ENCODE assay signal across 9 cellular contexts in genomic region chr5:67234671-67235176, GRCh38. TPM values are rescaled to one million over a fixed set of nuclear protein-coding genes. Genes with fewer than 3 reads are reported as not detected.
DNase-seq lines count a peak whose midpoint lies in the region; ATAC-seq, FAIRE-seq and TF ChIP-seq lines count a peak whose summit lies in the region.
"Had no signal": no experiment of that assay in that cellular context is flagged by ENCODE, and none has a peak within 500 bp of the region (broad histone marks: within the 10 kb centered on the region; RNA-seq: fewer than 3 reads in every experiment).

No MANE protein-coding gene starts in this region.

- H3K4me3 ChIP-seq in HepG2 (replicated peaks in 1 of 3; ENCODE audit: insufficient read depth in 1 of 3, low read depth in 2 of 3, low read length in 3 of 3) (no peak overlapping the region), upper lobe of right lung (peak overlapping the region; percentile 23)
- H3K4me3 ChIP-seq in CD8-positive, alpha-beta T cell (ENCODE audit: low read depth, low read length) = no peak overlapping the region

- DNase-seq in M059J (ENCODE audit: low read depth) (peak; percentile 91), brain pericyte (ENCODE audit: low read depth, low spot score) (peak; percentile 83), HepG2 (ENCODE audit: low spot score) (peak; percentile 39), upper lobe of right lung (no peak), GM12892 (ENCODE audit: insufficient read length) (no peak)
- no peak for DNase-seq in CD8-positive, alpha-beta T cell

- H3K9me3 Mint-ChIP-seq in CD8-positive, alpha-beta T cell = no peaks in the 10 kb centered on the region

- H2AFZ ChIP-seq in HepG2 (ENCODE audit: low read length) = no peak overlapping the region

- no peaks in the 10 kb centered on the region for H3K27me3 ChIP-seq in HepG2 (ENCODE audit: control insufficient read depth in 1 of 2, insufficient read depth in 2 of 2, low read length in 2 of 2)
- no peaks in the 10 kb centered on the region for H3K27me3 ChIP-seq in upper lobe of right lung
- H3K27me3 ChIP-seq in CD8-positive, alpha-beta T cell (ENCODE audit: insufficient read depth, low read length) = no peaks in the 10 kb centered on the region

- no peak overlapping the region for H3K9ac ChIP-seq in HepG2 (ENCODE audit: insufficient read depth, low read depth, low read length)

- in situ Hi-C loops in HepG2 (cut with HindIII; ENCODE audit: extremely low pct_ligation_motif_present, low pct_unique_long_range_greater_than_20kb) = no loop called here

- no peaks in the 10 kb centered on the region for H4K20me1 ChIP-seq in HepG2 (ENCODE audit: insufficient read depth, low read length)

- WGBS in HepG2 (ENCODE audit: low lambda C conversion rate) = 73% methylated on average over 7 of the region's 10 CpGs

- H3K9me3 ChIP-seq in HepG2 (ENCODE audit: low read length) (no peaks in the 10 kb centered on the region), upper lobe of right lung (no peaks in the 10 kb centered on the region)
- H3K9me3 ChIP-seq in CD8-positive, alpha-beta T cell (ENCODE audit: low read length) = no peaks in the 10 kb centered on the region

- BruUV-seq in HepG2 (replicated peaks; lab: Mats Ljungman, UMichigan) = no TSS peak

- no peak for TF ChIP-seq CTCF in HepG2 (CRISPR knock-in tag; IDR thresholded peaks at IDR 0.05)
- TF ChIP-seq CTCF in upper lobe of right lung (IDR thresholded peaks at IDR 0.05) = no peak
- no peak for TF ChIP-seq CTCF in CD8-positive, alpha-beta T cell (IDR thresholded peaks at IDR 0.05)

- no peak for ATAC-seq in HepG2
- ATAC-seq in upper lobe of right lung = peak; percentile 69
- ATAC-seq in HG02938 (IDR thresholded peaks at IDR 0.05; ENCODE audit: unreplicated experiment) = no peak
- no peak for ATAC-seq in CD8-positive, alpha-beta T cell

- FAIRE-seq in HepG2 (lab: Jason Lieb, UNC) (no peak), GM12892 (lab: Jason Lieb, UNC) (no peak)
- FAIRE-seq: H54 had no signal

- H3K4me1 Mint-ChIP-seq in CD8-positive, alpha-beta T cell (ENCODE audit: low read depth) = peaks cover 5% of the 10 kb centered on the region

- H3K27ac Mint-ChIP-seq in CD8-positive, alpha-beta T cell = no peak overlapping the region

- H3K36me3 Mint-ChIP-seq in CD8-positive, alpha-beta T cell = no peaks in the 10 kb centered on the region

- H3K36me3 ChIP-seq in HepG2 (replicated peaks in 1 of 2; ENCODE audit: control insufficient read depth in 1 of 2, insufficient read depth in 2 of 2, low read length in 2 of 2) = no peaks in the 10 kb centered on the region
- no peaks in the 10 kb centered on the region for H3K36me3 ChIP-seq in upper lobe of right lung
- no peaks in the 10 kb centered on the region for H3K36me3 ChIP-seq in CD8-positive, alpha-beta T cell (ENCODE audit: insufficient read depth, low read length)

- TF ChIP-seq EP300 in HepG2 (IDR thresholded peaks at IDR 0.05; ENCODE audit: low read depth in 2 of 2, low read length in 2 of 2) (no peak), HepG2 (CRISPR knock-in tag; IDR thresholded peaks at IDR 0.05; ENCODE audit: borderline replicate concordance) (no peak)

- H3K4me3 Mint-ChIP-seq in CD8-positive, alpha-beta T cell = no peak overlapping the region

- H3K4me1 ChIP-seq in HepG2 (ENCODE audit: insufficient read depth, low read length) (peaks cover 33% of the 10 kb centered on the region), upper lobe of right lung (peaks cover 19% of the 10 kb centered on the region)
- H3K4me1 ChIP-seq in CD8-positive, alpha-beta T cell (ENCODE audit: insufficient read depth, low read length) = no peaks in the 10 kb centered on the region

- TF ChIP-seq POLR2A in HepG2 (IDR thresholded peaks at IDR 0.05; ENCODE audit: insufficient read depth in 1 of 2, low read depth in 2 of 2, low read length in 2 of 2) (no peak), GM12892 (IDR thresholded peaks at IDR 0.05; ENCODE audit: low read depth, low read length) (no peak)

- TF ChIP-seq RAD21 in HepG2 (CRISPR knock-in tag; IDR thresholded peaks at IDR 0.05) = no peak

- H3K4me2 ChIP-seq in HepG2 (ENCODE audit: low read depth, low read length) = 0 out of 2 replicates have a peak overlapping the region, but pooled peaks have one; percentile 29

- intact Hi-C loops in HepG2 (cut with micrococcal nuclease; ENCODE audit: unreplicated experiment) = no loop called here
- intact Hi-C loops in upper lobe of right lung (cut with DNase I) = no loop called here
- intact Hi-C loops in CD8-positive, alpha-beta T cell (cut with DNase I, micrococcal nuclease) = no loop called here

- H3K79me2 ChIP-seq in HepG2 (ENCODE audit: insufficient read depth, low read length) = no peaks in the 10 kb centered on the region

- peak overlapping the region; percentile 14 for H3K27ac ChIP-seq in HepG2 (ENCODE audit: extremely low read length, insufficient read depth, low read length)
- peak overlapping the region; percentile 59 for H3K27ac ChIP-seq in upper lobe of right lung
- no peak overlapping the region for H3K27ac ChIP-seq in CD8-positive, alpha-beta T cell (ENCODE audit: low read depth, low read length)

- H3K27me3 Mint-ChIP-seq in CD8-positive, alpha-beta T cell (ENCODE audit: low read depth) = no peaks in the 10 kb centered on the region

- CTCF ChIA-PET in HepG2 (lab: Yijun Ruan, JAX; ENCODE audit: low intra/inter-chr PET ratio, low total read pairs) = no interaction called here
- CTCF ChIA-PET in CD8-positive, alpha-beta T cell (lab: Charles Lee) = interaction anchor here (0.6 kb wide), 1 partner anchor 11 kb away, joined by 3 read pairs; no protein-coding TSS in a partner anchor

- POLR2A ChIA-PET in HepG2 (lab: Yijun Ruan, JAX) = no interaction called here
- POLR2A ChIA-PET in CD8-positive, alpha-beta T cell (lab: Charles Lee) = no interaction called here

TF ChIP-seq in HepG2, 621 proteins besides CTCF, POLR2A, EP300 and RAD21:
- TF ChIP-seq ZBTB46 (CRISPR knock-in tag; IDR thresholded peaks at IDR 0.05; ENCODE audit: borderline replicate concordance) (no peak), KAT8 (CRISPR knock-in tag; IDR thresholded peaks at IDR 0.05) (no peak), ZNF556 (CRISPR knock-in tag; IDR thresholded peaks at IDR 0.05; ENCODE audit: borderline replicate concordance) (no peak), HMGXB4 (CRISPR knock-in tag; IDR thresholded peaks at IDR 0.05; ENCODE audit: borderline replicate concordance in 1 of 2, low read depth in 1 of 2) (no peak)

RNA-seq across cellular contexts. Expression of gene CD180, which starts 38.1 kb away (rescaled TPM):
- 0.05 and 0.07 TPM in 2 replicates for total RNA-seq in M059J (2014; rRNA removed; shearing (Covaris generic))
- total RNA-seq in HepG2 (2016; rRNA removed; fragmentation: Illumina TruSeq; extraction: Trizol) = not detected in 2 replicates
- total RNA-seq in HepG2 (2016; cell fraction: cytosol; rRNA removed; fragmentation: Illumina TruSeq; extraction: Trizol; ENCODE audit: low read depth) = not detected in 2 replicates
- total RNA-seq in HepG2 (2016; cell fraction: insoluble cytoplasmic fraction; rRNA removed; fragmentation: Illumina TruSeq; extraction: Trizol) = not detected in 2 replicates
- not detected in 2 replicates for total RNA-seq in HepG2 (2016; cell fraction: membrane; rRNA removed; fragmentation: Illumina TruSeq; extraction: Trizol)
- not detected in 2 replicates for total RNA-seq in HepG2 (2016; cell fraction: nucleus; rRNA removed; fragmentation: Illumina TruSeq; extraction: Trizol)
- not detected in 2 replicates for polyA plus RNA-seq in HepG2 (2011; rRNA removed)
- not detected in 2 replicates for polyA plus RNA-seq in HepG2 (2011; cell fraction: cytosol; rRNA removed)
- polyA plus RNA-seq in HepG2 (2011; cell fraction: nucleus; rRNA removed) = not detected in 2 replicates
- not detected in 2 replicates for polyA plus RNA-seq in HepG2 (2012)
- polyA plus RNA-seq in HepG2 (2016; cell fraction: cytosol; fragmentation: Illumina TruSeq; extraction: Trizol; ENCODE audit: low read depth) = not detected in 2 replicates
- polyA plus RNA-seq in HepG2 (2016; cell fraction: insoluble cytoplasmic fraction; fragmentation: Illumina TruSeq; extraction: Trizol; ENCODE audit: low read depth) = not detected in 2 replicates
- polyA plus RNA-seq in HepG2 (2016; cell fraction: membrane; fragmentation: Illumina TruSeq; extraction: Trizol; ENCODE audit: low read depth) = not detected in 2 replicates
- polyA plus RNA-seq in HepG2 (2016; cell fraction: nucleus; fragmentation: Illumina TruSeq; extraction: Trizol; ENCODE audit: insufficient read depth, low read depth) = not detected in 2 replicates
- not detected in 2 replicates for polyA minus RNA-seq in HepG2 (2011; rRNA and poly(A)+ RNA removed; ENCODE audit: low replicate concordance)
- polyA minus RNA-seq in HepG2 (2011; cell fraction: cytosol; rRNA and poly(A)+ RNA removed) = not detected in 2 replicates
- not detected in 2 replicates for polyA minus RNA-seq in HepG2 (2011; cell fraction: nucleus; rRNA and poly(A)+ RNA removed)
- 3.0 TPM for total RNA-seq in upper lobe of right lung
- polyA plus RNA-seq in GM12892 (2012; ENCODE audit: missing spikeins) = 2.0 TPM
- total RNA-seq in CD8-positive, alpha-beta T cell = under 1 TPM in 1 of 2 experiments, not detected in 1; 0.58 TPM
- total RNA-seq: epithelial cell of proximal tubule had no signal

Comparison
In these comparisons a context has a peak if more than half of its experiments do, and no peak if none do; other contexts are left out.
1. DNase-seq: peak in M059J (single experiment), brain pericyte (single experiment) and HepG2 (single experiment); none in upper lobe of right lung (single experiment), GM12892 (single experiment) and CD8-positive, alpha-beta T cell (0 of 7).